2 cellular contexts compared by ENCODE assay signal in genomic region chr5:127299678-127300077, GRCh38.
TF ChIP-seq lines count a peak whose summit lies in the region.

No MANE protein-coding gene starts in this region.

TF ChIP-seq in HCT116, 20 proteins besides CTCF, POLR2A, EP300 and RAD21 (continued from another document):
- TF ChIP-seq ZBTB33 (IDR thresholded peaks at IDR 0.05; ENCODE audit: extremely low read depth, insufficient replicate concordance, low read length) (no peak), FOSL1 (IDR thresholded peaks at IDR 0.05; ENCODE audit: low read depth) (no peak), CBX3 (IDR thresholded peaks at IDR 0.05; ENCODE audit: low read depth) (no peak), EGR1 (IDR thresholded peaks at IDR 0.05; ENCODE audit: low read depth) (no peak), TCF7L2 (IDR thresholded peaks at IDR 0.05; ENCODE audit: borderline replicate concordance, extremely low read depth, insufficient read depth, insufficient read length) (no peak), SIN3A (IDR thresholded peaks at IDR 0.05; ENCODE audit: low read depth) (no peak), EZH2 (IDR thresholded peaks at IDR 0.05) (no peak)
TF ChIP-seq in HCT116: peak in this region for 0.

TF ChIP-seq in GM12878, 131 proteins besides CTCF, POLR2A, EP300 and RAD21 (continued from another document):
- no peak for TF ChIP-seq KDM1A (IDR thresholded peaks at IDR 0.05; ENCODE audit: borderline replicate concordance)
- no peak for TF ChIP-seq TCF3 (IDR thresholded peaks at IDR 0.05; ENCODE audit: borderline replicate concordance, insufficient read depth, low read depth, low read length)
- TF ChIP-seq CHD1 (IDR thresholded peaks at IDR 0.05; ENCODE audit: low read depth, low read length), result no peak
- TF ChIP-seq SIN3A (IDR thresholded peaks at IDR 0.05; ENCODE audit: low read depth, low read length), result no peak
- TF ChIP-seq MYC (IDR thresholded peaks at IDR 0.05; ENCODE audit: insufficient read depth, insufficient read length, insufficient replicate concordance, low read length, severe bottlenecking), result no peak
- no peak for TF ChIP-seq IKZF1 (conservative IDR thresholded peaks at IDR 0.05)
- no peak for TF ChIP-seq BHLHE40 (IDR thresholded peaks at IDR 0.05; ENCODE audit: borderline replicate concordance in 1 of 2, low read depth in 2 of 2, low read length in 1 of 2)
- TF ChIP-seq SKIL (IDR thresholded peaks at IDR 0.05; ENCODE audit: low read depth, poor library complexity, severe bottlenecking), result no peak
- TF ChIP-seq SUPT20H (IDR thresholded peaks at IDR 0.05; ENCODE audit: borderline replicate concordance, control insufficient read depth, low read depth, low read length), result no peak
- no peak for TF ChIP-seq KLF5 (IDR thresholded peaks at IDR 0.05; ENCODE audit: partially characterized antibody)
- TF ChIP-seq MLLT1 (IDR thresholded peaks at IDR 0.05), result no peak
